27 cellular contexts compared by ENCODE assay signal in genomic region chr6:35933844-35934243, GRCh38.
"Had no signal": no experiment of that assay in that cellular context is flagged by ENCODE, and none has a peak within 500 bp of the region (broad histone marks: within the 10 kb centered on the region; RNA-seq: fewer than 3 reads in every experiment).

No MANE protein-coding gene starts in this region.

- H3K4me1 ChIP-seq: adrenal gland, body of pancreas, esophagus squamous epithelium, gastroesophageal sphincter had no signal

- H3K27ac ChIP-seq: adrenal gland, body of pancreas, epithelial cell of prostate, esophagus squamous epithelium, gastroesophageal sphincter, WERI-Rb-1 had no signal

- ATAC-seq: activated CD4-positive, CD25-positive, alpha-beta regulatory T cell treated with anti-CD3 and anti-CD28 coated beads, Interleukin-2, amount 50 U/mL, for 24 hours; activated CD8-positive, alpha-beta T cell treated with anti-CD3 and anti-CD28 coated beads for 36 hours; activated naive CD8-positive, alpha-beta T cell treated with anti-CD3 and anti-CD28 coated beads, Interleukin-2, amount 50 U/mL, for 24 hours; activated T-cell treated with anti-CD3 and anti-CD28 coated beads, Interleukin-2, amount 50 U/mL, for 4 hours; body of pancreas; effector memory CD8-positive, alpha-beta T cell; gastroesophageal sphincter had no signal

- H3K4me3 ChIP-seq: adrenal gland, body of pancreas, esophagus squamous epithelium, gastroesophageal sphincter had no signal

- H3K9me3 ChIP-seq: adrenal gland, body of pancreas, esophagus squamous epithelium, gastroesophageal sphincter had no signal

- DNase-seq: activated B cell treated with CpG ODN at 0.5 μM for 24 hours; activated CD4-positive, alpha-beta T cell treated with anti-CD3 and anti-CD28 coated beads for 48 hours; activated CD4-positive, alpha-beta T cell treated with anti-CD3 and anti-CD28 coated beads, Interleukin-2, amount 50 U/mL, for 1 hour; activated CD4-positive, alpha-beta T cell treated with anti-CD3 and anti-CD28 coated beads, Interleukin-2, amount 50 U/mL, for 48 hours; activated CD8-positive, alpha-beta memory T cell treated with anti-CD3 and anti-CD28 coated beads for 24 hours; activated CD8-positive, alpha-beta T cell treated with anti-CD3 and anti-CD28 coated beads for 36 hours; activated effector memory CD4-positive, alpha-beta T cell treated with anti-CD3 and anti-CD28 coated beads, Interleukin-2, amount 50 U/mL, for 16 hours; activated naive CD4-positive, alpha-beta T cell treated with anti-CD3 and anti-CD28 coated beads for 36 hours; activated naive CD8-positive, alpha-beta T cell treated with anti-CD3 and anti-CD28 coated beads for 36 hours; activated naive CD8-positive, alpha-beta T cell treated with anti-CD3 and anti-CD28 coated beads, Interleukin-2, amount 50 U/mL, for 24 hours; activated T-cell treated with anti-CD3 and anti-CD28 coated beads, Interleukin-2, amount 50 U/mL, for 4 hours; adrenal gland; amygdala; aorta; body of pancreas; caudate nucleus; cortex of kidney; dermis blood vessel endothelial cell; effector CD4-positive, alpha-beta T cell; effector memory CD8-positive, alpha-beta T cell; esophagus squamous epithelium; foreskin melanocyte; T-helper 2 cell; WERI-Rb-1 had no signal

- H3K36me3 ChIP-seq: adrenal gland, esophagus squamous epithelium, gastroesophageal sphincter, WERI-Rb-1 had no signal

- H3K27me3 ChIP-seq: adrenal gland, body of pancreas, esophagus squamous epithelium had no signal
